ENCODE assay signal across 24 cellular contexts in genomic region chr22:44287121-44287693, GRCh38. TPM values are rescaled to one million over a fixed set of nuclear protein-coding genes. Genes with fewer than 3 reads are reported as not detected.
"Had no signal": no experiment of that assay in that cellular context is flagged by ENCODE, and none has a peak within 500 bp of the region (broad histone marks: within the 10 kb centered on the region; RNA-seq: fewer than 3 reads in every experiment).

No MANE protein-coding gene starts in this region.

- H3K9me3 ChIP-seq: esophagus muscularis mucosa, heart right ventricle had no signal

- H3K4me1 ChIP-seq: esophagus muscularis mucosa had no signal

- H3K4me3 ChIP-seq: esophagus muscularis mucosa, heart right ventricle had no signal

- FAIRE-seq: bronchial epithelial cell, small intestine had no signal

- H3K4me3 Mint-ChIP-seq: activated CD4-positive, alpha-beta T cell treated with anti-CD3 and anti-CD28 coated beads for 36 hours; activated naive CD8-positive, alpha-beta T cell; activated T-cell treated with anti-CD3 and anti-CD28 coated beads, Interleukin-2, amount 50 U/mL, for 72 hours; central memory CD8-positive, alpha-beta T cell; dendritic cell treated with granulocyte-macrophage colony-stimulating factor and Interleukin-4, amounts not matched to agents 40 ng/mL and 50 ng/mL, for 4 days; endodermal cell; naive thymus-derived CD8-positive, alpha-beta T cell; stimulated activated effector memory CD8-positive, alpha-beta T cell treated with anti-CD3 and anti-CD28 coated beads, Interleukin-12 subunit alpha, Interleukin-12 subunit beta, amount 100 ng/mL, for 72 hours; stimulated activated naive CD8-positive, alpha-beta T cell treated with anti-CD3 and anti-CD28 coated beads, Interleukin-15, Interleukin-2, amounts not matched to agents 100 ng/mL and 50 ng/mL, for 24 hours; T-helper 2 cell treated with Interferon-gamma antibody and Interleukin-4, amounts not matched to agents 5 μg/mL and 100 μg/mL, for 36 hours; type B pancreatic cell had no signal

- DNase-seq: activated CD4-positive, alpha-beta T cell treated with anti-CD3 and anti-CD28 coated beads for 36 hours; activated CD4-positive, alpha-beta T cell treated with anti-CD3 and anti-CD28 coated beads, Interleukin-2, amount 50 U/mL, for 4 hours; activated CD4-positive, CD25-positive, alpha-beta regulatory T cell; activated effector memory CD4-positive, alpha-beta T cell treated with Interleukin-2 at 50 U/mL for 16 hours; activated naive CD4-positive, alpha-beta T cell treated with Interleukin-2 at 50 U/mL for 16 hours; activated T-cell treated with anti-CD3 and anti-CD28 coated beads for 4 hours; activated T-cell treated with anti-CD3 and anti-CD28 coated beads, Interleukin-2, amount 50 U/mL, for 72 hours; endodermal cell; foreskin melanocyte; heart right ventricle; midbrain; naive thymus-derived CD8-positive, alpha-beta T cell; small intestine; stimulated activated CD4-positive, alpha-beta T cell treated with anti-CD3 and anti-CD28 coated beads, Interleukin-4, amount 100 ng/mL, for 24 hours had no signal

- H3K27ac ChIP-seq: esophagus muscularis mucosa, heart right ventricle had no signal

- H3K36me3 Mint-ChIP-seq: activated naive CD8-positive, alpha-beta T cell; naive thymus-derived CD8-positive, alpha-beta T cell; stimulated activated effector memory CD8-positive, alpha-beta T cell treated with anti-CD3 and anti-CD28 coated beads, Interleukin-12 subunit alpha, Interleukin-12 subunit beta, amount 100 ng/mL, for 72 hours; type B pancreatic cell had no signal

- H3K9me3 Mint-ChIP-seq: activated T-cell treated with anti-CD3 and anti-CD28 coated beads, Interleukin-2, amount 50 U/mL, for 72 hours; central memory CD8-positive, alpha-beta T cell; dendritic cell treated with granulocyte-macrophage colony-stimulating factor and Interleukin-4, amounts not matched to agents 40 ng/mL and 50 ng/mL, for 4 days; endodermal cell; naive thymus-derived CD8-positive, alpha-beta T cell; stimulated activated effector memory CD8-positive, alpha-beta T cell treated with anti-CD3 and anti-CD28 coated beads, Interleukin-12 subunit alpha, Interleukin-12 subunit beta, amount 100 ng/mL, for 72 hours; stimulated activated naive CD8-positive, alpha-beta T cell treated with anti-CD3 and anti-CD28 coated beads, Interleukin-15, Interleukin-2, amounts not matched to agents 100 ng/mL and 50 ng/mL, for 24 hours; T-helper 2 cell treated with Interferon-gamma antibody and Interleukin-4, amounts not matched to agents 5 μg/mL and 100 μg/mL, for 36 hours; type B pancreatic cell had no signal

- ATAC-seq: activated CD4-positive, alpha-beta T cell treated with anti-CD3 and anti-CD28 coated beads for 36 hours; activated T-cell treated with anti-CD3 and anti-CD28 coated beads, Interleukin-2, amount 50 U/mL, for 72 hours; naive thymus-derived CD8-positive, alpha-beta T cell; sciatic nerve; stimulated activated effector memory CD8-positive, alpha-beta T cell treated with anti-CD3 and anti-CD28 coated beads, Interleukin-12 subunit alpha, Interleukin-12 subunit beta, amount 100 ng/mL, for 72 hours had no signal

- H3K4me1 Mint-ChIP-seq: activated CD4-positive, alpha-beta T cell treated with anti-CD3 and anti-CD28 coated beads for 36 hours; central memory CD8-positive, alpha-beta T cell; stimulated activated effector memory CD8-positive, alpha-beta T cell treated with anti-CD3 and anti-CD28 coated beads, Interleukin-12 subunit alpha, Interleukin-12 subunit beta, amount 100 ng/mL, for 72 hours had no signal

- H3K27ac Mint-ChIP-seq: activated CD4-positive, alpha-beta T cell treated with anti-CD3 and anti-CD28 coated beads for 36 hours; activated naive CD8-positive, alpha-beta T cell; activated T-cell treated with anti-CD3 and anti-CD28 coated beads, Interleukin-2, amount 50 U/mL, for 72 hours; dendritic cell treated with granulocyte-macrophage colony-stimulating factor and Interleukin-4, amounts not matched to agents 40 ng/mL and 50 ng/mL, for 4 days; endodermal cell; naive thymus-derived CD8-positive, alpha-beta T cell; stimulated activated naive CD8-positive, alpha-beta T cell treated with anti-CD3 and anti-CD28 coated beads, Interleukin-15, Interleukin-2, amounts not matched to agents 100 ng/mL and 50 ng/mL, for 24 hours; T-helper 2 cell treated with Interferon-gamma antibody and Interleukin-4, amounts not matched to agents 5 μg/mL and 100 μg/mL, for 36 hours; type B pancreatic cell had no signal

- H3K36me3 ChIP-seq: heart right ventricle had no signal

- H3K27me3 ChIP-seq: esophagus muscularis mucosa had no signal

RNA-seq across cellular contexts. Expression of gene SHISAL1, which starts 25.5 kb away (rescaled TPM):
- total RNA-seq: activated CD4-positive, alpha-beta T cell treated with anti-CD3 and anti-CD28 coated beads for 36 hours; activated T-cell treated with anti-CD3 and anti-CD28 coated beads, Interleukin-2, amount 50 U/mL, for 72 hours; naive thymus-derived CD8-positive, alpha-beta T cell had no signal
